14 cellular contexts compared by ENCODE assay signal in the genomic region with DNA sequence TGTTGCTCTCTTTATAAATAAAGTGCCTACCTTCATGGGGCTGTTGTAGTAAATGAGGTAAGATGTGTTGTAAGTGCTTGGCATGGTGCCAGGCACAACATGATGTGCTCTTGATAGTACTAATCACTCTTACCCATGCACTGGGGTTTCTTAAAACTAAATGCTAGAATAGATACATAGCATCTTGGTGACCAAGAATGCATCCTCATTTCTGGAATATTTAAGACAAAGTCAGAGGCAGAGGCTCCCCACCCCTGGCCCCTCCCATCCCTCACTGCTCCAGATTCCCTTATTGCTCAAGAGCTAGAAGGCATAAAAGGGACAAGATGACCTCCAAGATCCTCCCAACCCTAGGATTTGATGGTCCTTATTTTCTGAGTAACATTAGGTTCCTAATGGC.
DNase-seq lines count a peak whose midpoint lies in the region; ATAC-seq and TF ChIP-seq lines count a peak whose summit lies in the region.
"Had no signal": no experiment of that assay in that cellular context is flagged by ENCODE, and none has a peak within 500 bp of the region (broad histone marks: within the 10 kb centered on the region; RNA-seq: fewer than 3 reads in every experiment).

No MANE protein-coding gene starts in this region.

- H3K36me3 ChIP-seq in right lobe of liver: no peaks in the 10 kb centered on the region
- H3K36me3 ChIP-seq: MG63 had no signal

- H3K4me1 ChIP-seq in right lobe of liver: no peaks in the 10 kb centered on the region

- no peak overlapping the region for H3K4me3 ChIP-seq in right lobe of liver
- H3K4me3 ChIP-seq: MG63 had no signal

- ATAC-seq in right lobe of liver: peak; percentile 46 to 51 (median 48)
- no peak for ATAC-seq in HG03159 (IDR thresholded peaks at IDR 0.05; ENCODE audit: unreplicated experiment)
- ATAC-seq: activated CD4-positive, CD25-positive, alpha-beta regulatory T cell treated with anti-CD3 and anti-CD28 coated beads, Interleukin-2, amount 50 U/mL, for 24 hours; activated T-helper 17 cell treated with anti-CD3 and anti-CD28 coated beads, Interleukin-2, amount 50 U/mL, for 72 hours; stimulated activated naive CD8-positive, alpha-beta T cell treated with anti-CD3 and anti-CD28 coated beads, Interleukin-15, Interleukin-2, amounts not matched to agents 100 U/mL and 50 U/mL, for 24 hours had no signal

- intact Hi-C loops in right lobe of liver (cut with DNase I): no loop called here

- TF ChIP-seq CTCF in right lobe of liver (IDR thresholded peaks at IDR 0.05): no peak

- no peak for TF ChIP-seq POLR2A in right lobe of liver (IDR thresholded peaks at IDR 0.05)

- H3K27me3 ChIP-seq in right lobe of liver: no peaks in the 10 kb centered on the region
- H3K27me3 ChIP-seq: MG63 had no signal

- no peaks in the 10 kb centered on the region for H3K9me3 ChIP-seq in right lobe of liver
- H3K9me3 ChIP-seq: MG63 had no signal

- H3K27ac ChIP-seq in right lobe of liver: no peak overlapping the region

- DNase-seq in DMS153 (lab: John Stamatoyannopoulos, UW): peak; percentile 22
- no peak for DNase-seq in DMS153 treated with DMSO at 0.1 percent for 48 hours (lab: John Stamatoyannopoulos, UW; ENCODE audit: unreplicated experiment)
- DNase-seq in LHCN-M2 (ENCODE audit: low read depth): peak; percentile 9
- DNase-seq in astrocyte of the hippocampus (ENCODE audit: low read depth, low spot score): peak; percentile 23
- peak in 1 of 3 donors; percentile 23 for DNase-seq in right lobe of liver
- DNase-seq in cerebellar nuclear complex (lab: John Stamatoyannopoulos, UW): no peak
- no peak for DNase-seq in hypothalamus (lab: John Stamatoyannopoulos, UW)
- DNase-seq: 8988T; MG63; SIG-M5; stimulated activated naive CD8-positive, alpha-beta T cell treated with anti-CD3 and anti-CD28 coated beads, Interleukin-15, Interleukin-2, amounts not matched to agents 100 U/mL and 50 U/mL, for 24 hours had no signal

Comparison
In these comparisons a context has a peak if more than half of its experiments do, and no peak if none do; other contexts are left out.
1. DNase-seq: peak in DMS153 (single experiment), LHCN-M2 (single experiment) and astrocyte of the hippocampus (single experiment); none in DMS153 treated with DMSO at 0.1 percent for 48 hours (single experiment), cerebellar nuclear complex (0 of 2) and hypothalamus (0 of 51).